Comparison of ENCODE assay signal across 1 cellular context in the genomic region with DNA sequence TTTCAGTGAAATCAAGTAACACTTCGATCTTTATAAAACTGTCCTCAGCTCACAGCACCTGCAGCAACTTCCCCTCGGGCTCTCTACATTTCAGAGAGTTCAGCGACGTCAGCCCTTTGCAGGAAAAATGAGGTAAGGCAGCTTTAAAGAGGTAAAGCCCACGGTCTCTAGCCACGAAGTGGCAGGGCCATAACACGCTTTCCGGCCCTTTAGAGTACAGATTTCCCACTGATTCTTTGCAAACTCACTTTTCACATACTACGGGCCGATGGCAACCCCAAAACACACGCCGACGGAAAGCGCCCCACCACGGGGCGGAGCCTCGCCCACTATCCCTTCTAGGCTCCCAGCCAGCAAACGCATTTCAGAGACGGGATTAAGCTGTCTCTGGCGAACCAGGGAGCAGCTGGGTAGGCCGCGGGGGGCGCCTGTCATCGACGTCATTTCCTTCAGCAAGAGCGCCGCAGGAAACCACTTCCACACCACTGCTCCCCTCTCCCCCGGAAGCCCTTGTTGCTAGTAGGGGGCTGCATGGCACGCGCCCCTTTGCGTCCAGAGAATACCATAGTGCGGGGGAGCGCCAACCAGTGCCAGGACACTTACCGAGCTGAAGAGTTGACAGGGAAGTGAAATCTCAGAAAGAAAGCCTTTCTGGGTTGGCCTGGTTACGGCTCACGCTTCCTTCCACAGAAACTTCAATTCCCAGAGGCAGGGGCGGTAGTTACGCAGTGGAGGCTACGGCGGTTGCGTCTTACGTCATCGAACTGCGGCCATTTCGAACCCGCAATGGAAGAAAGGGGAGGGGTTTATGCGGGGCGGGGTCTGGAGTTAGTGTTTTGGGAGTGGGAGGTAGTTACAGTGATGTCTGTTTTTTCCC.
TF ChIP-seq lines count a peak whose summit lies in the region.

A gene with protein sequence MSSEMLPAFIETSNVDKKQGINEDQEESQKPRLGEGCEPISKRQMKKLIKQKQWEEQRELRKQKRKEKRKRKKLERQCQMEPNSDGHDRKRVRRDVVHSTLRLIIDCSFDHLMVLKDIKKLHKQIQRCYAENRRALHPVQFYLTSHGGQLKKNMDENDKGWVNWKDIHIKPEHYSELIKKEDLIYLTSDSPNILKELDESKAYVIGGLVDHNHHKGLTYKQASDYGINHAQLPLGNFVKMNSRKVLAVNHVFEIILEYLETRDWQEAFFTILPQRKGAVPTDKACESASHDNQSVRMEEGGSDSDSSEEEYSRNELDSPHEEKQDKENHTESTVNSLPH (minus strand): TSS at position 730 of the 877 bp plus-strand sequence. CDS start 4,701 bp downstream, outside the sequence.

TF ChIP-seq in HEK293, 187 proteins besides CTCF, POLR2A, EP300 and RAD21 (continued from another document and continues in another):
- TF ChIP-seq, protein P1, sequence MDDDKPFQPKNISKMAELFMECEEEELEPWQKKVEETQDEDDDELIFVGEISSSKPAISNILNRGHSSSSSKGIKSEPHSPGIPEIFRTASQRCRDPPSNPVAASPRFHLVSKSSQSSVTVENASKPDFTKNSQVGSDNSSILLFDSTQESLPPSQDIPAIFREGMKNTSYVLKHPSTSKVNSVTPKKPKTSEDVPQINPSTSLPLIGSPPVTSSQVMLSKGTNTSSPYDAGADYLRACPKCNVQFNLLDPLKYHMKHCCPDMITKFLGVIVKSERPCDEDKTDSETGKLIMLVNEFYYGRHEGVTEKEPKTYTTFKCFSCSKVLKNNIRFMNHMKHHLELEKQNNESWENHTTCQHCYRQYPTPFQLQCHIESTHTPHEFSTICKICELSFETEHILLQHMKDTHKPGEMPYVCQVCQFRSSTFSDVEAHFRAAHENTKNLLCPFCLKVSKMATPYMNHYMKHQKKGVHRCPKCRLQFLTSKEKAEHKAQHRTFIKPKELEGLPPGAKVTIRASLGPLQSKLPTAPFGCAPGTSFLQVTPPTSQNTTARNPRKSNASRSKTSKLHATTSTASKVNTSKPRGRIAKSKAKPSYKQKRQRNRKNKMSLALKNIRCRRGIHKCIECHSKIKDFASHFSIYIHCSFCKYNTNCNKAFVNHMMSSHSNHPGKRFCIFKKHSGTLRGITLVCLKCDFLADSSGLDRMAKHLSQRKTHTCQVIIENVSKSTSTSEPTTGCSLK (tag by site-specific recombination; IDR thresholded peaks at IDR 0.05) = no peak
- TF ChIP-seq ZNF248 (tag by site-specific recombination; IDR thresholded peaks at IDR 0.05) = no peak
- TF ChIP-seq, protein P2, sequence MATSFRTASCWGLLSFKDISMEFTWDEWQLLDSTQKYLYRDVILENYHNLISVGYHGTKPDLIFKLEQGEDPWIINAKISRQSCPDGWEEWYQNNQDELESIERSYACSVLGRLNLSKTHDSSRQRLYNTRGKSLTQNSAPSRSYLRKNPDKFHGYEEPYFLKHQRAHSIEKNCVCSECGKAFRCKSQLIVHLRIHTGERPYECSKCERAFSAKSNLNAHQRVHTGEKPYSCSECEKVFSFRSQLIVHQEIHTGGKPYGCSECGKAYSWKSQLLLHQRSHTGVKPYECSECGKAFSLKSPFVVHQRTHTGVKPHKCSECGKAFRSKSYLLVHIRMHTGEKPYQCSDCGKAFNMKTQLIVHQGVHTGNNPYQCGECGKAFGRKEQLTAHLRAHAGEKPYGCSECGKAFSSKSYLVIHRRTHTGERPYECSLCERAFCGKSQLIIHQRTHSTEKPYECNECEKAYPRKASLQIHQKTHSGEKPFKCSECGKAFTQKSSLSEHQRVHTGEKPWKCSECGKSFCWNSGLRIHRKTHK (tag by site-specific recombination; IDR thresholded peaks at IDR 0.05) = no peak
- TF ChIP-seq ZBTB8A (tag by site-specific recombination; IDR thresholded peaks at IDR 0.05) = peak; percentile 59
- no peak for TF ChIP-seq ZNF10 (tag by site-specific recombination; IDR thresholded peaks at IDR 0.05)
- TF ChIP-seq PRDM1 (tag by site-specific recombination; IDR thresholded peaks at IDR 0.05) = peak; percentile 36; the same call in 1 of the 2 replicates
- no peak for TF ChIP-seq MYNN (tag by site-specific recombination; IDR thresholded peaks at IDR 0.05; ENCODE audit: borderline replicate concordance)
- TF ChIP-seq ZNF175 (tag by site-specific recombination; IDR thresholded peaks at IDR 0.05) = no peak
- TF ChIP-seq, protein P3, sequence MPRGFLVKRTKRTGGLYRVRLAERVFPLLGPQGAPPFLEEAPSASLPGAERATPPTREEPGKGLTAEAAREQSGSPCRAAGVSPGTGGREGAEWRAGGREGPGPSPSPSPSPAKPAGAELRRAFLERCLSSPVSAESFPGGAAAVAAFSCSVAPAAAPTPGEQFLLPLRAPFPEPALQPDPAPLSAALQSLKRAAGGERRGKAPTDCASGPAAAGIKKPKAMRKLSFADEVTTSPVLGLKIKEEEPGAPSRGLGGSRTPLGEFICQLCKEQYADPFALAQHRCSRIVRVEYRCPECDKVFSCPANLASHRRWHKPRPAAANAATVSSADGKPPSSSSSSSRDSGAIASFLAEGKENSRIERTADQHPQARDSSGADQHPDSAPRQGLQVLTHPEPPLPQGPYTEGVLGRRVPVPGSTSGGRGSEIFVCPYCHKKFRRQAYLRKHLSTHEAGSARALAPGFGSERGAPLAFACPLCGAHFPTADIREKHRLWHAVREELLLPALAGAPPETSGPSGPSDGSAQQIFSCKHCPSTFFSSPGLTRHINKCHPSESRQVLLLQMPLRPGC (tag by site-specific recombination; IDR thresholded peaks at IDR 0.05) = no peak
- peak; percentile 73 for TF ChIP-seq ZNF600 (tag by site-specific recombination; IDR thresholded peaks at IDR 0.05)
- no peak for TF ChIP-seq TCF7L2 (IDR thresholded peaks at IDR 0.05; ENCODE audit: borderline replicate concordance, low read depth, low read length)
- TF ChIP-seq, protein P4, sequence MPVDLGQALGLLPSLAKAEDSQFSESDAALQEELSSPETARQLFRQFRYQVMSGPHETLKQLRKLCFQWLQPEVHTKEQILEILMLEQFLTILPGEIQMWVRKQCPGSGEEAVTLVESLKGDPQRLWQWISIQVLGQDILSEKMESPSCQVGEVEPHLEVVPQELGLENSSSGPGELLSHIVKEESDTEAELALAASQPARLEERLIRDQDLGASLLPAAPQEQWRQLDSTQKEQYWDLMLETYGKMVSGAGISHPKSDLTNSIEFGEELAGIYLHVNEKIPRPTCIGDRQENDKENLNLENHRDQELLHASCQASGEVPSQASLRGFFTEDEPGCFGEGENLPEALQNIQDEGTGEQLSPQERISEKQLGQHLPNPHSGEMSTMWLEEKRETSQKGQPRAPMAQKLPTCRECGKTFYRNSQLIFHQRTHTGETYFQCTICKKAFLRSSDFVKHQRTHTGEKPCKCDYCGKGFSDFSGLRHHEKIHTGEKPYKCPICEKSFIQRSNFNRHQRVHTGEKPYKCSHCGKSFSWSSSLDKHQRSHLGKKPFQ (tag by site-specific recombination; IDR thresholded peaks at IDR 0.05) = no peak
- TF ChIP-seq ZNF654 (tag by site-specific recombination; IDR thresholded peaks at IDR 0.05; ENCODE audit: low read depth) = no peak
- TF ChIP-seq MZF1 (tag by site-specific recombination; IDR thresholded peaks at IDR 0.05; ENCODE audit: borderline replicate concordance) = no peak
- TF ChIP-seq ZNF221 (tag by site-specific recombination; IDR thresholded peaks at IDR 0.05; ENCODE audit: borderline replicate concordance) = no peak
- TF ChIP-seq ZSCAN23 (tag by site-specific recombination; IDR thresholded peaks at IDR 0.05) = no peak
- TF ChIP-seq, protein P5, sequence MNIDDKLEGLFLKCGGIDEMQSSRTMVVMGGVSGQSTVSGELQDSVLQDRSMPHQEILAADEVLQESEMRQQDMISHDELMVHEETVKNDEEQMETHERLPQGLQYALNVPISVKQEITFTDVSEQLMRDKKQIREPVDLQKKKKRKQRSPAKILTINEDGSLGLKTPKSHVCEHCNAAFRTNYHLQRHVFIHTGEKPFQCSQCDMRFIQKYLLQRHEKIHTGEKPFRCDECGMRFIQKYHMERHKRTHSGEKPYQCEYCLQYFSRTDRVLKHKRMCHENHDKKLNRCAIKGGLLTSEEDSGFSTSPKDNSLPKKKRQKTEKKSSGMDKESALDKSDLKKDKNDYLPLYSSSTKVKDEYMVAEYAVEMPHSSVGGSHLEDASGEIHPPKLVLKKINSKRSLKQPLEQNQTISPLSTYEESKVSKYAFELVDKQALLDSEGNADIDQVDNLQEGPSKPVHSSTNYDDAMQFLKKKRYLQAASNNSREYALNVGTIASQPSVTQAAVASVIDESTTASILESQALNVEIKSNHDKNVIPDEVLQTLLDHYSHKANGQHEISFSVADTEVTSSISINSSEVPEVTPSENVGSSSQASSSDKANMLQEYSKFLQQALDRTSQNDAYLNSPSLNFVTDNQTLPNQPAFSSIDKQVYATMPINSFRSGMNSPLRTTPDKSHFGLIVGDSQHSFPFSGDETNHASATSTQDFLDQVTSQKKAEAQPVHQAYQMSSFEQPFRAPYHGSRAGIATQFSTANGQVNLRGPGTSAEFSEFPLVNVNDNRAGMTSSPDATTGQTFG (tag by site-specific recombination; IDR thresholded peaks at IDR 0.05; ENCODE audit: borderline replicate concordance) = no peak
- no peak for TF ChIP-seq ZBTB48 (tag by site-specific recombination; IDR thresholded peaks at IDR 0.05)
- no peak for TF ChIP-seq ZNF214 (tag by site-specific recombination; IDR thresholded peaks at IDR 0.05; ENCODE audit: borderline replicate concordance)
- TF ChIP-seq, protein P6, sequence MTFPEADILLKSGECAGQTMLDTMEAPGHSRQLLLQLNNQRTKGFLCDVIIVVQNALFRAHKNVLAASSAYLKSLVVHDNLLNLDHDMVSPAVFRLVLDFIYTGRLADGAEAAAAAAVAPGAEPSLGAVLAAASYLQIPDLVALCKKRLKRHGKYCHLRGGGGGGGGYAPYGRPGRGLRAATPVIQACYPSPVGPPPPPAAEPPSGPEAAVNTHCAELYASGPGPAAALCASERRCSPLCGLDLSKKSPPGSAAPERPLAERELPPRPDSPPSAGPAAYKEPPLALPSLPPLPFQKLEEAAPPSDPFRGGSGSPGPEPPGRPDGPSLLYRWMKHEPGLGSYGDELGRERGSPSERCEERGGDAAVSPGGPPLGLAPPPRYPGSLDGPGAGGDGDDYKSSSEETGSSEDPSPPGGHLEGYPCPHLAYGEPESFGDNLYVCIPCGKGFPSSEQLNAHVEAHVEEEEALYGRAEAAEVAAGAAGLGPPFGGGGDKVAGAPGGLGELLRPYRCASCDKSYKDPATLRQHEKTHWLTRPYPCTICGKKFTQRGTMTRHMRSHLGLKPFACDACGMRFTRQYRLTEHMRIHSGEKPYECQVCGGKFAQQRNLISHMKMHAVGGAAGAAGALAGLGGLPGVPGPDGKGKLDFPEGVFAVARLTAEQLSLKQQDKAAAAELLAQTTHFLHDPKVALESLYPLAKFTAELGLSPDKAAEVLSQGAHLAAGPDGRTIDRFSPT (tag by site-specific recombination; IDR thresholded peaks at IDR 0.05) = peak; percentile 18
- TF ChIP-seq, protein P7, sequence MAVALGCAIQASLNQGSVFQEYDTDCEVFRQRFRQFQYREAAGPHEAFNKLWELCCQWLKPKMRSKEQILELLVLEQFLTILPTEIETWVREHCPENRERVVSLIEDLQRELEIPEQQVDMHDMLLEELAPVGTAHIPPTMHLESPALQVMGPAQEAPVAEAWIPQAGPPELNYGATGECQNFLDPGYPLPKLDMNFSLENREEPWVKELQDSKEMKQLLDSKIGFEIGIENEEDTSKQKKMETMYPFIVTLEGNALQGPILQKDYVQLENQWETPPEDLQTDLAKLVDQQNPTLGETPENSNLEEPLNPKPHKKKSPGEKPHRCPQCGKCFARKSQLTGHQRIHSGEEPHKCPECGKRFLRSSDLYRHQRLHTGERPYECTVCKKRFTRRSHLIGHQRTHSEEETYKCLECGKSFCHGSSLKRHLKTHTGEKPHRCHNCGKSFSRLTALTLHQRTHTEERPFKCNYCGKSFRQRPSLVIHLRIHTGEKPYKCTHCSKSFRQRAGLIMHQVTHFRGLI (tag by site-specific recombination; IDR thresholded peaks at IDR 0.05) = peak; percentile 67
- TF ChIP-seq ZNF660 (tag by site-specific recombination; IDR thresholded peaks at IDR 0.05) = peak; percentile 49; the same call in 1 of the 2 replicates
- no peak for TF ChIP-seq ZNF621 (tag by site-specific recombination; IDR thresholded peaks at IDR 0.05)
- TF ChIP-seq ZNF785 (tag by site-specific recombination; IDR thresholded peaks at IDR 0.05) = no peak
- no peak for TF ChIP-seq KLF10 (tag by site-specific recombination; IDR thresholded peaks at IDR 0.05)
- TF ChIP-seq, protein P8, sequence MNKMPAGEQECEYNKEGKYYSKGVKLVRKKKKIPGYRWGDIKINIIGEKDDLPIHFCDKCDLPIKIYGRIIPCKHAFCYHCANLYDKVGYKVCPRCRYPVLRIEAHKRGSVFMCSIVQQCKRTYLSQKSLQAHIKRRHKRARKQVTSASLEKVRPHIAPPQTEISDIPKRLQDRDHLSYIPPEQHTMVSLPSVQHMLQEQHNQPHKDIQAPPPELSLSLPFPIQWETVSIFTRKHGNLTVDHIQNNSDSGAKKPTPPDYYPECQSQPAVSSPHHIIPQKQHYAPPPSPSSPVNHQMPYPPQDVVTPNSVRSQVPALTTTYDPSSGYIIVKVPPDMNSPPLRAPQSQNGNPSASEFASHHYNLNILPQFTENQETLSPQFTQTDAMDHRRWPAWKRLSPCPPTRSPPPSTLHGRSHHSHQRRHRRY (tag by site-specific recombination; IDR thresholded peaks at IDR 0.05) = no peak
- TF ChIP-seq, protein P9, sequence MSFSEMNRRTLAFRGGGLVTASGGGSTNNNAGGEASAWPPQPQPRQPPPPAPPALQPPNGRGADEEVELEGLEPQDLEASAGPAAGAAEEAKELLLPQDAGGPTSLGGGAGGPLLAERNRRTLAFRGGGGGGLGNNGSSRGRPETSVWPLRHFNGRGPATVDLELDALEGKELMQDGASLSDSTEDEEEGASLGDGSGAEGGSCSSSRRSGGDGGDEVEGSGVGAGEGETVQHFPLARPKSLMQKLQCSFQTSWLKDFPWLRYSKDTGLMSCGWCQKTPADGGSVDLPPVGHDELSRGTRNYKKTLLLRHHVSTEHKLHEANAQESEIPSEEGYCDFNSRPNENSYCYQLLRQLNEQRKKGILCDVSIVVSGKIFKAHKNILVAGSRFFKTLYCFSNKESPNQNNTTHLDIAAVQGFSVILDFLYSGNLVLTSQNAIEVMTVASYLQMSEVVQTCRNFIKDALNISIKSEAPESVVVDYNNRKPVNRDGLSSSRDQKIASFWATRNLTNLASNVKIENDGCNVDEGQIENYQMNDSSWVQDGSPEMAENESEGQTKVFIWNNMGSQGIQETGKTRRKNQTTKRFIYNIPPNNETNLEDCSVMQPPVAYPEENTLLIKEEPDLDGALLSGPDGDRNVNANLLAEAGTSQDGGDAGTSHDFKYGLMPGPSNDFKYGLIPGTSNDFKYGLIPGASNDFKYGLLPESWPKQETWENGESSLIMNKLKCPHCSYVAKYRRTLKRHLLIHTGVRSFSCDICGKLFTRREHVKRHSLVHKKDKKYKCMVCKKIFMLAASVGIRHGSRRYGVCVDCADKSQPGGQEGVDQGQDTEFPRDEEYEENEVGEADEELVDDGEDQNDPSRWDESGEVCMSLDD (tag by site-specific recombination; IDR thresholded peaks at IDR 0.05) = peak; percentile 87
- TF ChIP-seq ZSCAN30 (tag by site-specific recombination; IDR thresholded peaks at IDR 0.05) = no peak
- no peak for TF ChIP-seq ZNF184 (tag by site-specific recombination; IDR thresholded peaks at IDR 0.05)
- TF ChIP-seq ZNF112 (tag by site-specific recombination; IDR thresholded peaks at IDR 0.05) = no peak
- TF ChIP-seq ZIC2 (tag by site-specific recombination; IDR thresholded peaks at IDR 0.05) = peak; percentile 77
- TF ChIP-seq ZNF211 (tag by site-specific recombination; IDR thresholded peaks at IDR 0.05; ENCODE audit: low read depth) = no peak
- no peak for TF ChIP-seq REPIN1 (tag by site-specific recombination; IDR thresholded peaks at IDR 0.05; ENCODE audit: low read depth)
- TF ChIP-seq HOXC10 (CRISPR knock-in tag; IDR thresholded peaks at IDR 0.05) = no peak
